ENCODE assay signal across 1 cellular context in genomic region chr13:24822640-24823039, GRCh38.
TF ChIP-seq lines count a peak whose summit lies in the region.

No MANE protein-coding gene starts in this region.

TF ChIP-seq in GM12878, 131 proteins besides CTCF, POLR2A, EP300 and RAD21 (continued from another document):
- TF ChIP-seq CBFB (IDR thresholded peaks at IDR 0.05; ENCODE audit: low read depth) (no peak), TAF1 (IDR thresholded peaks at IDR 0.05; ENCODE audit: borderline replicate concordance, low read depth, low read length) (no peak), BCL3 (IDR thresholded peaks at IDR 0.05; ENCODE audit: borderline replicate concordance, insufficient read depth, low read depth, low read length, poor library complexity, severe bottlenecking) (no peak), RUNX3 (IDR thresholded peaks at IDR 0.05; ENCODE audit: low read length) (peak; percentile 49), RFX5 (IDR thresholded peaks at IDR 0.05; ENCODE audit: low read depth, low read length) (no peak), RB1 (IDR thresholded peaks at IDR 0.05; ENCODE audit: borderline replicate concordance) (no peak), CREB1 (IDR thresholded peaks at IDR 0.05; ENCODE audit: low read depth) (peak; percentile 46; the same call in 1 of the 2 replicates), KDM1A (IDR thresholded peaks at IDR 0.05; ENCODE audit: borderline replicate concordance) (no peak), ZBED1 (IDR thresholded peaks at IDR 0.05; ENCODE audit: borderline replicate concordance) (peak; percentile 62; the same call in 1 of the 2 replicates), IRF4 (IDR thresholded peaks at IDR 0.05; ENCODE audit: low read depth, low read length) (peak; percentile 53; the same call in 1 of the 2 replicates), NFYA (IDR thresholded peaks at IDR 0.05; ENCODE audit: borderline replicate concordance, low read depth, low read length) (no peak), JUNB (IDR thresholded peaks at IDR 0.05) (peak; percentile 87), ZSCAN29 (IDR thresholded peaks at IDR 0.05) (no peak), SIX5 (IDR thresholded peaks at IDR 0.05; ENCODE audit: low read depth, low read length, severe bottlenecking) (no peak), MLLT1 (IDR thresholded peaks at IDR 0.05) (no peak), RAD51 (IDR thresholded peaks at IDR 0.05) (no peak), EZH2 (IDR thresholded peaks at IDR 0.05; ENCODE audit: borderline replicate concordance, control insufficient read depth, low read depth, low read length) (no peak), ETV6 (conservative IDR thresholded peaks at IDR 0.05 in 1 of 2, IDR thresholded peaks at IDR 0.05 in 1 of 2; ENCODE audit: borderline replicate concordance in 1 of 2, low read depth in 1 of 2) (0 out of 4 replicates have a peak, but pooled peaks of 1 of the 2 experiments have one; percentile 33), RELB (IDR thresholded peaks at IDR 0.05; ENCODE audit: low read depth) (no peak), IKZF2 (IDR thresholded peaks at IDR 0.05) (0 out of 4 replicates have a peak, but pooled peaks of 1 of the 2 experiments have one; percentile 17), YBX1 (IDR thresholded peaks at IDR 0.05) (no peak), EED (IDR thresholded peaks at IDR 0.05; ENCODE audit: low read depth) (peak; percentile 51)
